Comparison of ENCODE assay signal across 8 cellular contexts in genomic region chr22:23857606-23858483, GRCh38. TPM values are rescaled to one million over a fixed set of nuclear protein-coding genes. Genes with fewer than 3 reads are reported as not detected.
DNase-seq lines count a peak whose midpoint lies in the region; ATAC-seq and TF ChIP-seq lines count a peak whose summit lies in the region.

Gene SLC2A11 (plus strand): TSS chr22:23857875. CDS start chr22:23858000, 125 bp downstream.

- H3K27me3 ChIP-seq in osteoblast (ENCODE audit: insufficient read depth, low read length) (no peaks in the 10 kb centered on the region), thoracic aorta (replicated peaks; ENCODE audit: insufficient read depth) (no peaks in the 10 kb centered on the region)

- H3K27me3 Mint-ChIP-seq in activated naive CD8-positive, alpha-beta T cell treated with anti-CD3 and anti-CD28 coated beads for 36 hours = peaks cover 4% of the 10 kb centered on the region
- peaks cover 5% of the 10 kb centered on the region for H3K27me3 Mint-ChIP-seq in glutamatergic neuron (ENCODE audit: unreplicated experiment)

- peak within 1 kb of the TSS; percentile 84 for H3K4me3 Mint-ChIP-seq in activated naive CD8-positive, alpha-beta T cell treated with anti-CD3 and anti-CD28 coated beads for 36 hours
- H3K4me3 Mint-ChIP-seq in glutamatergic neuron (ENCODE audit: unreplicated experiment) = peak within 1 kb of the TSS; percentile 92

- H3K4me3 ChIP-seq in GM12864 (ENCODE audit: low read depth, low read length) = peak within 1 kb of the TSS; percentile 77
- H3K4me3 ChIP-seq in osteoblast (ENCODE audit: insufficient read depth, low read length) = peak within 1 kb of the TSS; percentile 93
- H3K4me3 ChIP-seq in thoracic aorta = peak within 1 kb of the TSS; percentile 69

- peaks cover 13% of the 10 kb centered on the region for H3K4me1 Mint-ChIP-seq in activated naive CD8-positive, alpha-beta T cell treated with anti-CD3 and anti-CD28 coated beads for 36 hours
- H3K4me1 Mint-ChIP-seq in glutamatergic neuron (ENCODE audit: low read depth, unreplicated experiment) = peaks cover 14% of the 10 kb centered on the region

- no peaks in the 10 kb centered on the region for H3K9me3 Mint-ChIP-seq in activated naive CD8-positive, alpha-beta T cell treated with anti-CD3 and anti-CD28 coated beads for 36 hours
- peaks cover 18% of the 10 kb centered on the region for H3K9me3 Mint-ChIP-seq in glutamatergic neuron (ENCODE audit: unreplicated experiment)

- H3K27ac ChIP-seq in osteoblast (ENCODE audit: low read depth, low read length) (peak within 1 kb of the TSS; percentile 69), thoracic aorta (peak within 1 kb of the TSS; percentile 65 to 85)

- no peaks in the 10 kb centered on the region for H3K36me3 Mint-ChIP-seq in activated naive CD8-positive, alpha-beta T cell treated with anti-CD3 and anti-CD28 coated beads for 36 hours
- no peaks in the 10 kb centered on the region for H3K36me3 Mint-ChIP-seq in glutamatergic neuron (ENCODE audit: unreplicated experiment)

- H3K27ac Mint-ChIP-seq in activated naive CD8-positive, alpha-beta T cell treated with anti-CD3 and anti-CD28 coated beads for 36 hours = peak within 1 kb of the TSS; percentile 77
- peak within 1 kb of the TSS; percentile 94 for H3K27ac Mint-ChIP-seq in glutamatergic neuron (ENCODE audit: unreplicated experiment)

- ATAC-seq in HG02610 (IDR thresholded peaks at IDR 0.05; ENCODE audit: unreplicated experiment) (peak; percentile 86), SK-N-SH treated with all-trans-retinoic acid at 6 μM for 48 hours (peak; percentile 96), thoracic aorta (ENCODE audit: insufficient number of reproducible peaks, low FRiP score, low read depth) (peak; percentile 91)

- TF ChIP-seq CTCF in GM12864 (IDR thresholded peaks at IDR 0.05; ENCODE audit: low read depth, low read length, missing control alignments) = peak; percentile 38
- TF ChIP-seq CTCF in glutamatergic neuron (IDR thresholded peaks at IDR 0.05; ENCODE audit: partially characterized antibody, unreplicated experiment) = peak; percentile 25
- peak; percentile 12 for TF ChIP-seq CTCF in osteoblast (IDR thresholded peaks at IDR 0.05; ENCODE audit: extremely low read depth, low read depth, low read length)
- peak; percentile 44 for TF ChIP-seq CTCF in thoracic aorta (IDR thresholded peaks at IDR 0.05)

- H3K4me2 ChIP-seq in osteoblast (ENCODE audit: insufficient read depth, low read length) = peak within 1 kb of the TSS; percentile 100

- no peaks in the 10 kb centered on the region for H3K79me2 ChIP-seq in osteoblast (ENCODE audit: insufficient read depth, low read length)

- H2AFZ ChIP-seq in osteoblast (ENCODE audit: low read length) = peak within 1 kb of the TSS; percentile 100

- H3K4me1 ChIP-seq in osteoblast (ENCODE audit: insufficient read depth, low read length) = peaks cover 10% of the 10 kb centered on the region
- peaks cover 13 to 18% of the 10 kb centered on the region in 2 donors for H3K4me1 ChIP-seq in thoracic aorta (ENCODE audit: control insufficient read depth in 1 of 2, low read depth in 2 of 2)

- H3K36me3 ChIP-seq in osteoblast (ENCODE audit: insufficient read depth, low read length) (no peaks in the 10 kb centered on the region), thoracic aorta (no peaks in the 10 kb centered on the region)

- H3K9me3 ChIP-seq in osteoblast (ENCODE audit: low read depth, low read length) (no peaks in the 10 kb centered on the region), thoracic aorta (no peaks in the 10 kb centered on the region)

- H4K20me1 ChIP-seq in osteoblast (ENCODE audit: insufficient read depth, low read length) = peaks cover 3% of the 10 kb centered on the region

- DNase-seq in GM12864 (ENCODE audit: low read depth) = peak; percentile 97
- peak; percentile 98 for DNase-seq in NCI-H1092 treated with DMSO at 0.1 percent for 48 hours (lab: John Stamatoyannopoulos, UW)
- DNase-seq in activated naive CD8-positive, alpha-beta T cell treated with anti-CD3 and anti-CD28 coated beads for 36 hours = peak; percentile 96
- DNase-seq in glutamatergic neuron = peak; percentile 99
- DNase-seq in osteoblast (ENCODE audit: insufficient read length, low spot score, missing footprints) = peak; percentile 99
- peak; percentile 89 for DNase-seq in thoracic aorta (ENCODE audit: low spot score)

TF ChIP-seq in SK-N-SH treated with all-trans-retinoic acid at 6 μM for 48 hours, 23 proteins besides CTCF, POLR2A, EP300 and RAD21:
- TF ChIP-seq ZNF70 (CRISPR knock-in tag; IDR thresholded peaks at IDR 0.05) (peak; percentile 10; the same call in 1 of the 2 replicates), ZFP3 (CRISPR knock-in tag; IDR thresholded peaks at IDR 0.05) (no peak)

RNA-seq across cellular contexts. Expression of gene SLC2A11, which starts in this region (rescaled TPM):
- total RNA-seq in activated naive CD8-positive, alpha-beta T cell treated with anti-CD3 and anti-CD28 coated beads for 36 hours = 1 to 10 TPM; 5.2 to 5.9 TPM
- total RNA-seq in glutamatergic neuron (ENCODE audit: unreplicated experiment) (52.4 TPM), osteoblast (14.1 and 20.9 TPM in 2 replicates), thoracic aorta (10 to 100 TPM in 1 of 2 donors, 1 to 10 TPM in 1; 9.2 to 25.5 TPM)

Comparison
In these comparisons a context has a peak if more than half of its experiments do, and no peak if none do; other contexts are left out.
1. Peak in every context shown above with its lines: DNase-seq, ATAC-seq, H3K4me3 ChIP-seq and H3K27ac ChIP-seq.